16 cellular contexts compared by ENCODE assay signal in the genomic region with DNA sequence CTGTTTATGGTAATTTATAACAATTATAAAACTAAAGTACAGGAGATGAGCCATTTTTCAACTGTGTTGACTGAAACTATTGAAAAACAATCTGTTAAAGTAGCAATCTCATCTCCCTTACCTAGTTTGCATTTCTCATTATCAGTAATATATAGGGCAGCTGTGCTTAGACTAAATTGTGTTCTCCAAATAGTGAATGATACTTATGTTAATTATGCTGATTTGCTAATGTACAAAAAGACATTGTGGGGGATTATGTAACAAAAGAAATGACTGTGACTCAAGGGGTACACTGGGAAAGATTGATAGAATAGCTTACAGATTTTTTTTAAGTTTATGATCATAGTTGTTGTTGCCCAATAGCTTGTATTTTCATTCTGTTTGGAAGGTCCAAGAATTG.
"Had no signal": no experiment of that assay in that cellular context is flagged by ENCODE, and none has a peak within 500 bp of the region (broad histone marks: within the 10 kb centered on the region; RNA-seq: fewer than 3 reads in every experiment).

No MANE protein-coding gene starts in this region.

- DNase-seq: activated CD4-positive, alpha-beta T cell treated with anti-CD3 and anti-CD28 coated beads, Interleukin-2, amount 50 U/mL, for 4 hours; activated gamma-delta T cell; amniotic stem cell; caudate nucleus; gastrocnemius medialis; head of caudate nucleus; kidney glomerular epithelial cell; left ventricle myocardium inferior; mammary epithelial cell; midbrain; nucleus accumbens; posterior cingulate gyrus; spleen; stimulated activated naive CD4-positive, alpha-beta T cell treated with Interleukin-2 at 50 U/mL for 16 hours; T-helper 2 cell; uterus had no signal

- ATAC-seq: gastrocnemius medialis had no signal
